In genomic region chr10:44857363-44858016, GRCh38 we compare ENCODE assay signal across 8 cellular contexts. TPM values are rescaled to one million over a fixed set of nuclear protein-coding genes. Genes with fewer than 3 reads are reported as not detected.
DNase-seq lines count a peak whose midpoint lies in the region; ATAC-seq, FAIRE-seq and TF ChIP-seq lines count a peak whose summit lies in the region.

No MANE protein-coding gene starts in this region.

- SMC1A ChIA-PET in GM12878 (lab: Charles Lee; ENCODE audit: uncharacterized antibody, unreplicated experiment): no interaction called here

- H3K4me2 ChIP-seq in GM12878 (ENCODE audit: control insufficient read depth, insufficient read depth): no peak overlapping the region

- no peaks in the 10 kb centered on the region for H4K20me1 ChIP-seq in GM12878 (ENCODE audit: control insufficient read depth, insufficient read depth)

- H3K36me3 ChIP-seq in GM12878 (ENCODE audit: control insufficient read depth in 2 of 2, insufficient read depth in 2 of 2, low read length in 1 of 2): no peaks in the 10 kb centered on the region
- H3K36me3 ChIP-seq in spleen: no peaks in the 10 kb centered on the region

- no peaks in the 10 kb centered on the region for H3K79me2 ChIP-seq in GM12878 (ENCODE audit: control insufficient read depth, insufficient read depth, low read length)

- no peak overlapping the region for H3K4me3 ChIP-seq in GM12878
- H3K4me3 ChIP-seq in spleen: no peak overlapping the region

- no TSS peak for BruUV-seq in GM12878 (replicated peaks; lab: Mats Ljungman, UMichigan)

- intact Hi-C loops in GM12878 (cut with micrococcal nuclease; ENCODE audit: unreplicated experiment) (loop anchor here (1.0 to 10.0 kb wide), 4 partner anchors 283 to 1186 kb away; no protein-coding TSS in a partner anchor), spleen (cut with DNase I; ENCODE audit: low total_unique reads) (no loop called here)

- no peak for TF ChIP-seq EP300 in GM12878 (IDR thresholded peaks at IDR 0.05; ENCODE audit: borderline replicate concordance in 1 of 2, control insufficient read depth in 1 of 2, low read depth in 2 of 2, low read length in 2 of 2)

- no peak overlapping the region for H2AFZ ChIP-seq in GM12878 (ENCODE audit: control insufficient read depth, low read depth, low read length)

- no peak for TF ChIP-seq POLR2A in GM12878 (IDR thresholded peaks at IDR 0.05; ENCODE audit: low read depth, low read length)
- TF ChIP-seq POLR2A in spleen (IDR thresholded peaks at IDR 0.05): no peak

- DNase-seq in DMS 273 (lab: John Stamatoyannopoulos, UW; ENCODE audit: unreplicated experiment): peak; percentile 79
- DNase-seq in HuH-7.5 (ENCODE audit: low spot score): peak; percentile 58
- peak; percentile 48 for DNase-seq in T-helper 9 cell
- no peak for DNase-seq in GM12878 (ENCODE audit: low read depth, low spot score)
- peak; percentile 94 for DNase-seq in iPS DF 19.7 (ENCODE audit: low read depth, low spot score)
- peak; percentile 87 for DNase-seq in spleen
- DNase-seq in cerebellar nuclear complex (lab: John Stamatoyannopoulos, UW): no peak

- H3K27ac ChIP-seq in GM12878 (ENCODE audit: control insufficient read depth, insufficient read depth): no peak overlapping the region
- H3K27ac ChIP-seq in spleen: no peak overlapping the region

- in situ Hi-C loops in GM12878 (cut with MboI): loop anchor here (25.0 kb wide), 1 partner anchor 470 kb away; the partner anchor contains the start of gene CXCL12

- FAIRE-seq in GM12878 (lab: Jason Lieb, UNC): peak; percentile 79

- POLR2A ChIA-PET in GM12878 (lab: Charles Lee): no interaction called here

- peak; percentile 73 for ATAC-seq in GM21390 (IDR thresholded peaks at IDR 0.05; ENCODE audit: unreplicated experiment)
- ATAC-seq in GM12878: peak; percentile 86

- H3K27me3 ChIP-seq in GM12878 (replicated peaks in 1 of 2; ENCODE audit: control insufficient read depth in 2 of 2, insufficient read depth in 2 of 2, low read length in 1 of 2) (no peaks in the 10 kb centered on the region; a peak in 2 of 4 replicates), spleen (replicated peaks in 1 of 7) (peaks cover 0 to 10% (median 0%) of the 10 kb centered on the region in 7 donors)

- peaks cover 5% of the 10 kb centered on the region; the same call in 1 of the 2 replicates for H3K4me1 ChIP-seq in GM12878 (ENCODE audit: control insufficient read depth, insufficient read depth, low read length)
- peaks cover 0 to 18% (median 5%) of the 10 kb centered on the region in 6 donors for H3K4me1 ChIP-seq in spleen

- CTCF ChIA-PET in GM12878 (lab: Yijun Ruan, JAX): interaction anchor here (0.6 to 1.6 kb wide), 11 partner anchors 10 to 471 kb away, joined by 3 to 5 read pairs (median 3); no protein-coding TSS in a partner anchor

- H3K9ac ChIP-seq in GM12878 (ENCODE audit: control insufficient read depth, insufficient read depth, low read length): no peak overlapping the region

- peak; percentile 96 for TF ChIP-seq RAD21 in GM12878 (IDR thresholded peaks at IDR 0.05; ENCODE audit: insufficient read depth, low read depth, low read length)

- RAD21 ChIA-PET in GM12878 (lab: Charles Lee; ENCODE audit: unreplicated experiment): interaction anchor here (0.9 to 1.5 kb wide), 2 partner anchors 471 to 472 kb away, joined by 3 read pairs; no protein-coding TSS in a partner anchor

- 20% methylated on average over 9 of the region's 9 CpGs for WGBS in GM12878 (ENCODE audit: insufficient coverage, insufficient replicate concordance, low lambda C conversion rate, missing lambda C conversion rate)
- WGBS in spleen, 5 donors: 40 to 45% (median 42%) methylated on average over 9 of the region's 9 CpGs

- H3K9me3 ChIP-seq in GM12878 (replicated peaks; ENCODE audit: control insufficient read depth, insufficient read depth, low read length) (no peaks in the 10 kb centered on the region), spleen (no peaks in the 10 kb centered on the region)

- TF ChIP-seq CTCF in GM12878 (IDR thresholded peaks at IDR 0.05 in 2 of 3, conservative IDR thresholded peaks at IDR 0.05 in 1 of 3; ENCODE audit: control insufficient read depth in 2 of 3, extremely low read depth in 1 of 3, insufficient read depth in 1 of 3, low read depth in 3 of 3, low read length in 3 of 3) (peak; percentile 91 to 98 (median 97)), spleen (IDR thresholded peaks at IDR 0.05 in 8 of 11, conservative IDR thresholded peaks at IDR 0.05 in 3 of 11) (peak; percentile 75 to 96 (median 94))

TF ChIP-seq in GM12878, 131 proteins besides CTCF, POLR2A, EP300 and RAD21 (continues in another document):
- TF ChIP-seq SMC3 (IDR thresholded peaks at IDR 0.05; ENCODE audit: borderline replicate concordance, low read length) (peak; percentile 69), RUNX3 (IDR thresholded peaks at IDR 0.05; ENCODE audit: low read length) (peak; percentile 33; the same call in 1 of the 2 replicates), KAT2A (conservative IDR thresholded peaks at IDR 0.05; ENCODE audit: control insufficient read depth, low read depth, low read length) (no peak), ZBTB40 (IDR thresholded peaks at IDR 0.05; ENCODE audit: borderline replicate concordance) (no peak), CREB1 (IDR thresholded peaks at IDR 0.05; ENCODE audit: low read depth) (no peak), YY1 (IDR thresholded peaks at IDR 0.05; ENCODE audit: low read depth, low read length) (0 out of 2 replicates have a peak, but pooled peaks have one; percentile 38), SMARCA5 (IDR thresholded peaks at IDR 0.05) (peak; percentile 58; the same call in 1 of the 2 replicates), TAF1 (IDR thresholded peaks at IDR 0.05; ENCODE audit: borderline replicate concordance, low read depth, low read length) (no peak), MYB (IDR thresholded peaks at IDR 0.05; ENCODE audit: borderline replicate concordance, low read depth, low read length) (no peak), NR2F1 (conservative IDR thresholded peaks at IDR 0.05) (0 out of 2 replicates have a peak, but pooled peaks have one; percentile 23), ZNF622 (IDR thresholded peaks at IDR 0.05) (no peak)

RNA-seq across cellular contexts. Expression of gene TMEM72, which starts 53.6 kb away (rescaled TPM):
- total RNA-seq in GM12878 (2013; cell fraction: nucleolus; rRNA removed): not detected in 2 replicates
- total RNA-seq in GM12878 (2014; rRNA removed) (not detected in 2 replicates), GM12878 (2014; rRNA removed; fragmentation: Illumina TruSeq; extraction: Trizol) (not detected in 2 replicates), GM12878 (2021) (not detected in 2 replicates), spleen (not detected)
- not detected for polyA plus RNA-seq in GM12878 (2011; ENCODE audit: low read depth)
- polyA plus RNA-seq in GM12878 (2011; rRNA removed) (0.07 and 0.12 TPM in 2 replicates), GM12878 (2014; fragmentation: Illumina TruSeq; extraction: Trizol) (not detected in 2 replicates), GM12878 (2014; fragmentation: Nextera tagmentation; extraction: Ambion mirVana) (not detected), GM12878 (2014; rRNA removed) (not detected in 2 replicates), GM12878 (2016; fragmentation: Nextera tagmentation; extraction: Ambion mirVana) (not detected), spleen (under 1 TPM in 1 of 3 donors, not detected in 2; 0.04 TPM)
- polyA plus RNA-seq in GM12878 (2011; cell fraction: cytosol; rRNA removed): 0.21 and 0.32 TPM in 2 replicates
- 0.28 and 0.42 TPM in 2 replicates for polyA plus RNA-seq in GM12878 (2011; cell fraction: nucleus; rRNA removed)
- polyA plus RNA-seq in GM12878 (2012): 0.08 TPM in 1 of 2 replicates, not detected in the other
- 0.29 and 0.41 TPM in 2 replicates for polyA minus RNA-seq in GM12878 (2011; rRNA and poly(A)+ RNA removed)
- polyA minus RNA-seq in GM12878 (2011; cell fraction: cytosol; rRNA and poly(A)+ RNA removed): not detected in 2 replicates
- polyA minus RNA-seq in GM12878 (2011; cell fraction: nucleus; rRNA and poly(A)+ RNA removed): 0.12 TPM in 1 of 2 replicates, not detected in the other

Comparison
In these comparisons a context has a peak if more than half of its experiments do, and no peak if none do; other contexts are left out.
1. DNase-seq: peak in DMS 273 (single experiment), HuH-7.5 (single experiment), T-helper 9 cell (single experiment), iPS DF 19.7 (single experiment) and spleen (single experiment); none in GM12878 (single experiment) and cerebellar nuclear complex (0 of 2).